Comparison of ENCODE assay signal across 1 cellular context in genomic region chr3:195151866-195152526, GRCh38.
TF ChIP-seq lines count a peak whose summit lies in the region.

No MANE protein-coding gene starts in this region.

TF ChIP-seq in GM23338, 12 proteins besides CTCF, POLR2A, EP300 and RAD21 (continued from another document):
- TF ChIP-seq REST (IDR thresholded peaks at IDR 0.05; ENCODE audit: unreplicated experiment) (no peak), STAT1 (IDR thresholded peaks at IDR 0.05; ENCODE audit: unreplicated experiment) (no peak), ETS1 (IDR thresholded peaks at IDR 0.05) (no peak), CREB1 (CRISPR knock-in tag; IDR thresholded peaks at IDR 0.05; ENCODE audit: low read depth) (no peak), ZNF114 (CRISPR knock-in tag; IDR thresholded peaks at IDR 0.05) (no peak), EZH2 (IDR thresholded peaks at IDR 0.05; ENCODE audit: low read depth, unreplicated experiment) (no peak), POLR2AphosphoS5 (IDR thresholded peaks at IDR 0.05; ENCODE audit: low read depth) (no peak)
